1 cellular context compared by ENCODE assay signal in genomic region chr2:69755862-69756467, GRCh38.
TF ChIP-seq lines count a peak whose summit lies in the region.

No MANE protein-coding gene starts in this region.

TF ChIP-seq in endothelial cell of umbilical vein, 7 proteins besides CTCF, POLR2A, EP300 and RAD21:
- TF ChIP-seq POLR2AphosphoS5 (IDR thresholded peaks at IDR 0.05; ENCODE audit: insufficient read depth, low read depth, low read length): no peak
- TF ChIP-seq FOS (IDR thresholded peaks at IDR 0.05; ENCODE audit: borderline replicate concordance, insufficient read depth, low read length): peak; percentile 62
- no peak for TF ChIP-seq JUN (IDR thresholded peaks at IDR 0.05; ENCODE audit: borderline replicate concordance, insufficient read depth, insufficient read length, low read depth)
- no peak for TF ChIP-seq MYC (IDR thresholded peaks at IDR 0.05; ENCODE audit: low read depth, low read length)
- TF ChIP-seq EZH2 (IDR thresholded peaks at IDR 0.05; ENCODE audit: borderline replicate concordance, low read depth, low read length, severe bottlenecking): no peak
- TF ChIP-seq, protein P1, sequence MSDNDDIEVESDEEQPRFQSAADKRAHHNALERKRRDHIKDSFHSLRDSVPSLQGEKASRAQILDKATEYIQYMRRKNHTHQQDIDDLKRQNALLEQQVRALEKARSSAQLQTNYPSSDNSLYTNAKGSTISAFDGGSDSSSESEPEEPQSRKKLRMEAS (IDR thresholded peaks at IDR 0.05; ENCODE audit: insufficient read depth, insufficient read length): no peak
